ENCODE assay signal across 13 cellular contexts in the genomic region with DNA sequence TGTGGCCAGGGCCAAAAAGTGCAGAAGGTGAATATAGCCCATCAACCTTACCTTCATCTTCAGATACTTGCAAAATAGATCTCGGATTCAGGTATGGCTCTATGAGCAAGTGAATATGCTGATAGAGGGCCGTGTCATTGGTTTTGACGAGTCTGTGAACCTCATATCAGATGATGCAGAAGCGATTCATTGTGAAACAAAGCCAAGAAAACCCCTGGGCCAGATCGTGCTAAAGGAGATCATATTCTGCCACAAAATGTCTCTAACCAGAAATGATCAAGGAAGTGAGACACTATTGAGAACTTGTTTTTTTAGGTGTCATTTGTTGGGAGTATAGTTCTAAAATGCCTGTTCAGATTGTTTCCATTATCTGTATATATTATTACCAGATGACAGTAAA. TPM values are rescaled to one million over a fixed set of nuclear protein-coding genes. Genes with fewer than 3 reads are reported as not detected.
DNase-seq lines count a peak whose midpoint lies in the region; ATAC-seq and TF ChIP-seq lines count a peak whose summit lies in the region.
"Had no signal": no experiment of that assay in that cellular context is flagged by ENCODE, and none has a peak within 500 bp of the region (broad histone marks: within the 10 kb centered on the region; RNA-seq: fewer than 3 reads in every experiment).

No MANE protein-coding gene starts in this region.

- no peak overlapping the region for H3K4me3 ChIP-seq in heart left ventricle
- H3K4me3 ChIP-seq: SK-N-MC had no signal

- TF ChIP-seq POLR2A in heart left ventricle (IDR thresholded peaks at IDR 0.05) = no peak

- no peak overlapping the region for H3K27ac ChIP-seq in heart left ventricle
- H3K27ac ChIP-seq: SK-N-MC had no signal

- peak; percentile 43 to 52 for DNase-seq in activated T-cell treated with anti-CD3 and anti-CD28 coated beads, Interleukin-2, amount 50 U/mL, for 48 hours
- DNase-seq in DMS 273 treated with DMSO at 0.1 percent for 48 hours (lab: John Stamatoyannopoulos, UW) = no peak
- no peak for DNase-seq in amygdala (lab: John Stamatoyannopoulos, UW)
- no peak for DNase-seq in midbrain (lab: John Stamatoyannopoulos, UW)
- DNase-seq in heart left ventricle = no peak
- DNase-seq: activated effector memory CD4-positive, alpha-beta T cell treated with anti-CD3 and anti-CD28 coated beads, Interleukin-2, amount 50 U/mL, for 16 hours; DMS79; NCI-H146; occipital lobe had no signal

- peak; percentile 94 for ATAC-seq in GM18517 (IDR thresholded peaks at IDR 0.05; ENCODE audit: unreplicated experiment)
- ATAC-seq in GM19455 (IDR thresholded peaks at IDR 0.05; ENCODE audit: unreplicated experiment) = peak; percentile 88
- ATAC-seq in HG03039 (IDR thresholded peaks at IDR 0.05; ENCODE audit: unreplicated experiment) = peak; percentile 93
- ATAC-seq in heart left ventricle = no peak

- no peaks in the 10 kb centered on the region for H3K27me3 ChIP-seq in heart left ventricle

- no peaks in the 10 kb centered on the region for H3K4me1 ChIP-seq in heart left ventricle

- H3K9me3 ChIP-seq in heart left ventricle = no peaks in the 10 kb centered on the region

- no peak for TF ChIP-seq CTCF in heart left ventricle (IDR thresholded peaks at IDR 0.05)

- 64 to 90% (median 78%) methylated on average over 5 of the region's 5 CpGs for WGBS in heart left ventricle, 4 donors

- peaks cover 0 to 7% (median 0%) of the 10 kb centered on the region in 9 donors for H3K36me3 ChIP-seq in heart left ventricle

- intact Hi-C loops in heart left ventricle (cut with DNase I) = loop anchor here in 1 of 10 donors (10.0 kb wide), 1 partner anchor 171 kb away; no protein-coding TSS in a partner anchor

RNA-seq across cellular contexts. Expression of gene PDK3, which starts 48.3 kb away (rescaled TPM):
- 10 to 100 TPM in 7 of 9 donors, 1 to 10 TPM in 2; 7.8 to 20.3 (median 15.2) TPM for total RNA-seq in heart left ventricle
- 1 to 10 TPM; 2.4 to 4.8 TPM for polyA plus RNA-seq in heart left ventricle

Comparison
In these comparisons a context has a peak if more than half of its experiments do, and no peak if none do; other contexts are left out.
1. ATAC-seq: peak in GM18517 (single experiment), GM19455 (single experiment) and HG03039 (single experiment); none in heart left ventricle (0 of 4).
2. DNase-seq: peak in activated T-cell treated with anti-CD3 and anti-CD28 coated beads, Interleukin-2, amount 50 U/mL, for 48 hours (2 of 2); none in DMS 273 treated with DMSO at 0.1 percent for 48 hours (single experiment), amygdala (0 of 56), midbrain (single experiment) and heart left ventricle (0 of 5).